Comparison of ENCODE assay signal across 7 cellular contexts in genomic region chr19:7928334-7928706, GRCh38. TPM values are rescaled to one million over a fixed set of nuclear protein-coding genes. Genes with fewer than 3 reads are reported as not detected.
DNase-seq lines count a peak whose midpoint lies in the region; ATAC-seq and TF ChIP-seq lines count a peak whose summit lies in the region.
"Had no signal": no experiment of that assay in that cellular context is flagged by ENCODE, and none has a peak within 500 bp of the region (broad histone marks: within the 10 kb centered on the region; RNA-seq: fewer than 3 reads in every experiment).

No MANE protein-coding gene starts in this region.

- H3K4me1 ChIP-seq in SK-N-SH (ENCODE audit: control insufficient read depth in 1 of 2, insufficient read depth in 2 of 2, low read depth in 1 of 2, low read length in 1 of 2), result peaks cover 38 to 48% of the 10 kb centered on the region in 2 experiments
- H3K4me1 ChIP-seq in foreskin keratinocyte, result peaks cover 11% of the 10 kb centered on the region
- peaks cover 71% of the 10 kb centered on the region for H3K4me1 ChIP-seq in stomach smooth muscle (ENCODE audit: control insufficient read depth, insufficient read depth, low read length)

- peaks cover 37% of the 10 kb centered on the region for H3F3A ChIP-seq in SK-N-SH (replicated peaks; ENCODE audit: insufficient read depth)

- CTCF ChIA-PET in SK-N-SH (lab: Yijun Ruan, JAX), result interaction anchor here (0.9 to 6.7 kb wide), 6 partner anchors 9 to 74 kb away, joined by 3 to 69 read pairs (median 15); partner anchors contain the start of genes SNAPC2 and TIMM44

- no peaks in the 10 kb centered on the region for H3K9me2 ChIP-seq in SK-N-SH

- H3K27ac ChIP-seq in SK-N-SH (ENCODE audit: low read depth in 2 of 2, low read length in 1 of 2) (peak overlapping the region; percentile 91 to 99), foreskin keratinocyte (peak overlapping the region; percentile 92), stomach smooth muscle (ENCODE audit: low read length) (peak overlapping the region; percentile 93)

- WGBS in SK-N-SH (ENCODE audit: low lambda C conversion rate), result 24% methylated on average over 9 of the region's 9 CpGs

- H3K9ac ChIP-seq in SK-N-SH (peak overlapping the region; percentile 73), stomach smooth muscle (ENCODE audit: low read length in 2 of 2) (peak overlapping the region; percentile 36 to 71)

- peaks cover 9% of the 10 kb centered on the region; the same call in 1 of the 2 replicates for H3K79me2 ChIP-seq in SK-N-SH (ENCODE audit: insufficient read depth)

- peak overlapping the region; percentile 90 for H3K4me2 ChIP-seq in SK-N-SH

- H3K36me3 ChIP-seq in SK-N-SH (replicated peaks in 1 of 2; ENCODE audit: control insufficient read depth in 1 of 2, insufficient read depth in 2 of 2, low read length in 1 of 2) (peaks cover 16 to 32% of the 10 kb centered on the region in 2 experiments), stomach smooth muscle (ENCODE audit: control insufficient read depth in 2 of 2, insufficient read depth in 2 of 2, low read length in 2 of 2) (peaks cover 16 to 17% of the 10 kb centered on the region in 2 donors)

- H3K27me3 ChIP-seq in SK-N-SH (ENCODE audit: insufficient read depth) (no peaks in the 10 kb centered on the region), foreskin keratinocyte (peaks cover 5% of the 10 kb centered on the region), stomach smooth muscle (ENCODE audit: control insufficient read depth in 1 of 2, insufficient read depth in 2 of 2, low read length in 2 of 2) (no peaks in the 10 kb centered on the region)

- TF ChIP-seq RAD21 in SK-N-SH (IDR thresholded peaks at IDR 0.05; ENCODE audit: low read length), result no peak

- TF ChIP-seq EP300 in SK-N-SH (IDR thresholded peaks at IDR 0.05; ENCODE audit: borderline replicate concordance in 1 of 2, low read depth in 1 of 2, low read length in 1 of 2), result 0 out of 4 replicates have a peak, but pooled peaks of 1 of the 2 experiments have one; percentile 8

- H3K4me3 ChIP-seq in SK-N-SH (ENCODE audit: low read depth in 2 of 2, low read length in 1 of 2), result peak overlapping the region in 1 of 2 experiments; percentile 45; a peak in 1 of 4 replicates
- peak overlapping the region in 1 of 2 donors; percentile 40 for H3K4me3 ChIP-seq in stomach smooth muscle (ENCODE audit: low read length in 2 of 2)

- no peak for ATAC-seq in foreskin keratinocyte
- ATAC-seq in GM18868 (IDR thresholded peaks at IDR 0.05; ENCODE audit: unreplicated experiment), result no peak
- no peak for ATAC-seq in HG03135 (IDR thresholded peaks at IDR 0.05; ENCODE audit: unreplicated experiment)

- H3K9me3 ChIP-seq in SK-N-SH (no peaks in the 10 kb centered on the region), stomach smooth muscle (ENCODE audit: control insufficient read depth in 2 of 2, low read length in 2 of 2) (no peaks in the 10 kb centered on the region)

- TF ChIP-seq CTCF in SK-N-SH (IDR thresholded peaks at IDR 0.05), result no peak
- TF ChIP-seq CTCF in foreskin keratinocyte (conservative IDR thresholded peaks at IDR 0.05), result no peak

- peaks cover 18% of the 10 kb centered on the region for H4K20me1 ChIP-seq in SK-N-SH (ENCODE audit: insufficient read depth)

- POLR2A ChIA-PET in SK-N-SH (lab: Yijun Ruan, JAX), result interaction anchor here (1.1 to 1.6 kb wide), 3 partner anchors 8 to 15 kb away, joined by 3 to 15 read pairs (median 4); partner anchors contain the start of genes SNAPC2 and TIMM44

- H2AFZ ChIP-seq in SK-N-SH (ENCODE audit: low read depth), result no peak overlapping the region

- DNase-seq in SK-N-SH (peak; percentile 72), foreskin keratinocyte (no peak), NCI-H524 treated with DMSO at 0.1 percent for 48 hours (lab: John Stamatoyannopoulos, UW) (no peak)
- DNase-seq: NCI-H748 treated with DMSO at 0.1 percent for 48 hours had no signal

TF ChIP-seq in SK-N-SH, 30 proteins besides CTCF, POLR2A, EP300 and RAD21:
- TF ChIP-seq GATA2 (CRISPR knock-in tag; IDR thresholded peaks at IDR 0.05) (0 out of 2 replicates have a peak, but pooled peaks have one; percentile 38), CHD2 (IDR thresholded peaks at IDR 0.05; ENCODE audit: low read length, partially characterized antibody) (peak; percentile 15), TAF1 (IDR thresholded peaks at IDR 0.05; ENCODE audit: borderline replicate concordance, low read depth, low read length) (no peak), NRF1 (IDR thresholded peaks at IDR 0.05; ENCODE audit: low read depth, low read length) (0 out of 2 replicates have a peak, but pooled peaks have one; percentile 6), MXI1 (IDR thresholded peaks at IDR 0.05; ENCODE audit: low read depth, low read length) (peak; percentile 62; the same call in 1 of the 2 replicates)
- TF ChIP-seq, protein P1, sequence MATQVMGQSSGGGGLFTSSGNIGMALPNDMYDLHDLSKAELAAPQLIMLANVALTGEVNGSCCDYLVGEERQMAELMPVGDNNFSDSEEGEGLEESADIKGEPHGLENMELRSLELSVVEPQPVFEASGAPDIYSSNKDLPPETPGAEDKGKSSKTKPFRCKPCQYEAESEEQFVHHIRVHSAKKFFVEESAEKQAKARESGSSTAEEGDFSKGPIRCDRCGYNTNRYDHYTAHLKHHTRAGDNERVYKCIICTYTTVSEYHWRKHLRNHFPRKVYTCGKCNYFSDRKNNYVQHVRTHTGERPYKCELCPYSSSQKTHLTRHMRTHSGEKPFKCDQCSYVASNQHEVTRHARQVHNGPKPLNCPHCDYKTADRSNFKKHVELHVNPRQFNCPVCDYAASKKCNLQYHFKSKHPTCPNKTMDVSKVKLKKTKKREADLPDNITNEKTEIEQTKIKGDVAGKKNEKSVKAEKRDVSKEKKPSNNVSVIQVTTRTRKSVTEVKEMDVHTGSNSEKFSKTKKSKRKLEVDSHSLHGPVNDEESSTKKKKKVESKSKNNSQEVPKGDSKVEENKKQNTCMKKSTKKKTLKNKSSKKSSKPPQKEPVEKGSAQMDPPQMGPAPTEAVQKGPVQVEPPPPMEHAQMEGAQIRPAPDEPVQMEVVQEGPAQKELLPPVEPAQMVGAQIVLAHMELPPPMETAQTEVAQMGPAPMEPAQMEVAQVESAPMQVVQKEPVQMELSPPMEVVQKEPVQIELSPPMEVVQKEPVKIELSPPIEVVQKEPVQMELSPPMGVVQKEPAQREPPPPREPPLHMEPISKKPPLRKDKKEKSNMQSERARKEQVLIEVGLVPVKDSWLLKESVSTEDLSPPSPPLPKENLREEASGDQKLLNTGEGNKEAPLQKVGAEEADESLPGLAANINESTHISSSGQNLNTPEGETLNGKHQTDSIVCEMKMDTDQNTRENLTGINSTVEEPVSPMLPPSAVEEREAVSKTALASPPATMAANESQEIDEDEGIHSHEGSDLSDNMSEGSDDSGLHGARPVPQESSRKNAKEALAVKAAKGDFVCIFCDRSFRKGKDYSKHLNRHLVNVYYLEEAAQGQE (IDR thresholded peaks at IDR 0.05; ENCODE audit: low read depth, low read length), result no peak
TF ChIP-seq in SK-N-SH: peak in this region for 4.

RNA-seq across cellular contexts. Expression of gene CTXN1, which starts 2.4 kb away (rescaled TPM):
- 28.3 and 53.8 TPM in 2 replicates for polyA plus RNA-seq in SK-N-SH (2012; rRNA removed)
- 26.2 and 42.1 TPM in 2 replicates for polyA plus RNA-seq in SK-N-SH (2012; cell fraction: cytosol; rRNA removed)
- polyA plus RNA-seq in SK-N-SH (2012; cell fraction: nucleus; rRNA removed), result 29.2 and 60.3 TPM in 2 replicates
- total RNA-seq in foreskin keratinocyte, result 1.5 and 1.7 TPM in 2 replicates
- polyA plus RNA-seq in foreskin keratinocyte, result 5.1 and 6.4 TPM in 2 replicates

RNA-seq across cellular contexts. Expression of gene SNAPC2, which starts 8.2 kb away (rescaled TPM):
- polyA plus RNA-seq in SK-N-SH (2012; rRNA removed) (29.7 and 38.7 TPM in 2 replicates), foreskin keratinocyte (30.6 and 32.0 TPM in 2 replicates)
- polyA plus RNA-seq in SK-N-SH (2012; cell fraction: cytosol; rRNA removed), result 15.2 and 23.9 TPM in 2 replicates
- polyA plus RNA-seq in SK-N-SH (2012; cell fraction: nucleus; rRNA removed), result 26.0 and 28.6 TPM in 2 replicates
- total RNA-seq in foreskin keratinocyte, result 22.5 and 22.7 TPM in 2 replicates

RNA-seq across cellular contexts. Expression of gene TGFBR3L, which starts 13.7 kb away (rescaled TPM):
- polyA plus RNA-seq in SK-N-SH (2012; rRNA removed) (0.78 and 0.87 TPM in 2 replicates), foreskin keratinocyte (3.6 and 5.0 TPM in 2 replicates)
- 0.71 and 0.79 TPM in 2 replicates for polyA plus RNA-seq in SK-N-SH (2012; cell fraction: cytosol; rRNA removed)
- 2.3 and 5.0 TPM in 2 replicates for polyA plus RNA-seq in SK-N-SH (2012; cell fraction: nucleus; rRNA removed)
- total RNA-seq in foreskin keratinocyte, result 2.1 and 2.5 TPM in 2 replicates

RNA-seq across cellular contexts. Expression of gene TIMM44, which starts 15.1 kb away (rescaled TPM):
- polyA plus RNA-seq in SK-N-SH (2012; rRNA removed) (49.7 and 50.9 TPM in 2 replicates), foreskin keratinocyte (50.0 and 53.9 TPM in 2 replicates)
- 37.0 and 38.1 TPM in 2 replicates for polyA plus RNA-seq in SK-N-SH (2012; cell fraction: cytosol; rRNA removed)
- polyA plus RNA-seq in SK-N-SH (2012; cell fraction: nucleus; rRNA removed), result 97.2 and 112 TPM in 2 replicates
- 63.0 and 67.5 TPM in 2 replicates for total RNA-seq in foreskin keratinocyte

RNA-seq across cellular contexts. Expression of gene MAP2K7, which starts 24.6 kb away (rescaled TPM):
- polyA plus RNA-seq in SK-N-SH (2012; rRNA removed) (13.0 and 13.6 TPM in 2 replicates), foreskin keratinocyte (15.6 and 18.3 TPM in 2 replicates)
- 6.2 and 9.7 TPM in 2 replicates for polyA plus RNA-seq in SK-N-SH (2012; cell fraction: cytosol; rRNA removed)
- polyA plus RNA-seq in SK-N-SH (2012; cell fraction: nucleus; rRNA removed), result 49.6 and 65.3 TPM in 2 replicates
- total RNA-seq in foreskin keratinocyte, result 12.7 and 13.5 TPM in 2 replicates
